8 cellular contexts compared by ENCODE assay signal in the genomic region with DNA sequence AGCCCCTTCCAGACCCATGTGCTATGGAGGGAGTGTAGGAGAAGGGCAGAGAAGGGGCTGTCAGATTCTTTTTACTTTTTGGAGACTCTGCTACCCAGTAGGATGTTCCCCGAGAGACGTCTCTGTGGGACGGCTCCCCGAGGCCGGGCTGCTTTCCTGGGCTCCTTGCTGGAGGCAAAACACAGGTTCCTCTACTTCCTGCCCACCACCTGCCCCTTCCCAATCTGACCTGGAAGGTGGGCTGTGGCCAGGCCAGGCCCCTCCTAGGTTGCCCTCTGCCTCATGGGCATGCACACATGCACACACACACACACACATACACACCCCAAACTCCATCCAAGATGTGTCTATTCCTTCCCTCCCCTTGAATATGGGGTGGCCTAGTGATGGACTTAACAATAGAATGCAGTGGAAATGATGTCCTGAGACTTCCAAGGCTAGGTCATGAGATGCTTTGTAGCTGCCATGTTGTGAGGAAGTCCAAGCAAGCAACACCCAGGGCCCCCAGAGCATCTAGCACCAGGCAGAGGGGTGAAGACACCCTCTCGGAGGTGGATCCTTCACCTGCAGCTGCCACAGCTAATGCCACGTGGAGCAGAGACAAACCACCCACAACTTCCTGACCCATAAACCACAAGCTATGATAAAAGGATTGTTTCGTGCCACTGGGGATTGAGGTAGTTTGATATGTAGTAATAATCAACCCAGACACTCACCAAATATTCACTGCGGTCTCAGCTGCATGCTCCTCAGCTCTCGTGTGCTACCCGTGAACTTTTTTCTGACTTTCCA. TPM values are rescaled to one million over a fixed set of nuclear protein-coding genes. Genes with fewer than 3 reads are reported as not detected.
DNase-seq lines count a peak whose midpoint lies in the region; ATAC-seq and TF ChIP-seq lines count a peak whose summit lies in the region.

No MANE protein-coding gene starts in this region.

- no peak overlapping the region for H3K27ac ChIP-seq in DND-41 (ENCODE audit: low read length)
- peak overlapping the region; percentile 99 for H3K27ac ChIP-seq in SU-DHL-6 (ENCODE audit: low read depth, low read length)

- H3K9me2 ChIP-seq in SU-DHL-6 (replicated peaks; ENCODE audit: insufficient read depth, low read length) = no peaks in the 10 kb centered on the region

- H3K4me1 ChIP-seq in DND-41 (ENCODE audit: insufficient read depth, low read length) = peaks cover 4% of the 10 kb centered on the region; the same call in 1 of the 2 replicates

- H3F3A ChIP-seq in SU-DHL-6 (ENCODE audit: insufficient read depth) = peaks cover 47% of the 10 kb centered on the region

- peaks cover 14% of the 10 kb centered on the region for H3K9me3 ChIP-seq in DND-41 (ENCODE audit: insufficient read depth, low read length, severe bottlenecking)
- peaks cover 8% of the 10 kb centered on the region; the same call in 1 of the 2 replicates for H3K9me3 ChIP-seq in SU-DHL-6 (ENCODE audit: insufficient read depth, low read length)

- TF ChIP-seq CTCF in DND-41 (IDR thresholded peaks at IDR 0.05; ENCODE audit: borderline replicate concordance, extremely low read depth, low read length, poor library complexity, severe bottlenecking) = no peak
- TF ChIP-seq CTCF in SU-DHL-6 (IDR thresholded peaks at IDR 0.05; ENCODE audit: insufficient read depth, low read length, poor library complexity, severe bottlenecking) = no peak

- DNase-seq in DND-41 (peak; percentile 68), amniotic epithelial cell (ENCODE audit: low read depth) (peak; percentile 18), AG08395 (ENCODE audit: low spot score) (no peak), retina (no peak), ureter (ENCODE audit: low spot score) (no peak)
- peak in 2 of 3 donors; percentile 61 to 77 for DNase-seq in stimulated activated CD4-positive, alpha-beta T cell treated with anti-CD3 and anti-CD28 coated beads, TNF-alpha, amount 100 ng/mL, for 48 hours (ENCODE audit: low read depth in 3 of 3)

- H3K9ac ChIP-seq in DND-41 (ENCODE audit: low read depth, low read length) = no peak overlapping the region
- H3K9ac ChIP-seq in SU-DHL-6 (ENCODE audit: low read length) = peak overlapping the region; percentile 66

- ATAC-seq in DND-41 (ENCODE audit: insufficient read depth, low read depth) (peak; percentile 93), HG02610 (IDR thresholded peaks at IDR 0.05; ENCODE audit: unreplicated experiment) (peak; percentile 39)

- H3K27me3 ChIP-seq in DND-41 (ENCODE audit: insufficient read depth, low read length, poor library complexity) (peaks cover 14% of the 10 kb centered on the region), SU-DHL-6 (ENCODE audit: low read length) (no peaks in the 10 kb centered on the region)

- H3K36me3 ChIP-seq in DND-41 (ENCODE audit: insufficient read depth, low read length) (no peaks in the 10 kb centered on the region), SU-DHL-6 (ENCODE audit: low read length) (peaks cover 2% of the 10 kb centered on the region; the same call in 1 of the 2 replicates)

- H3K4me3 ChIP-seq in DND-41 (ENCODE audit: low read depth in 1 of 2, low read length in 2 of 2) (no peak overlapping the region), SU-DHL-6 (ENCODE audit: insufficient read depth, low read length, poor library complexity, severe bottlenecking) (peak overlapping the region; percentile 2)

- no peak overlapping the region for H2AFZ ChIP-seq in DND-41 (ENCODE audit: low read depth, low read length)
- H2AFZ ChIP-seq in SU-DHL-6 (ENCODE audit: low read depth, low read length, severe bottlenecking) = no peak overlapping the region

- H4K20me1 ChIP-seq in DND-41 (ENCODE audit: insufficient read depth, low read length) = no peaks in the 10 kb centered on the region
- no peaks in the 10 kb centered on the region for H4K20me1 ChIP-seq in SU-DHL-6 (ENCODE audit: low read depth, low read length)

- H3K4me2 ChIP-seq in DND-41 (ENCODE audit: insufficient read depth, low read length) (no peak overlapping the region), SU-DHL-6 (ENCODE audit: low read depth, low read length, poor library complexity, severe bottlenecking) (peak overlapping the region; percentile 75)

- H3K79me2 ChIP-seq in DND-41 (ENCODE audit: insufficient read depth, low read length) (no peaks in the 10 kb centered on the region), SU-DHL-6 (ENCODE audit: insufficient read depth, low read length) (peaks cover 8% of the 10 kb centered on the region)

RNA-seq across cellular contexts. Expression of gene ASB2, which starts 1.6 kb away (rescaled TPM):
- 35.1 TPM for total RNA-seq in ureter

RNA-seq across cellular contexts. Expression of gene CCDC197, which starts 19.1 kb away (rescaled TPM):
- not detected for total RNA-seq in ureter

RNA-seq across cellular contexts. Expression of gene OTUB2, which starts 48.2 kb away (rescaled TPM):
- total RNA-seq in ureter = 1.6 TPM

RNA-seq across cellular contexts. Expression of gene FAM181A, which starts 50.8 kb away (rescaled TPM):
- not detected for total RNA-seq in ureter

Comparison
In these comparisons a context has a peak if more than half of its experiments do, and no peak if none do; other contexts are left out.
1. DNase-seq: peak in DND-41 (single experiment), amniotic epithelial cell (single experiment) and stimulated activated CD4-positive, alpha-beta T cell treated with anti-CD3 and anti-CD28 coated beads, TNF-alpha, amount 100 ng/mL, for 48 hours (2 of 3); none in AG08395 (single experiment), retina (single experiment) and ureter (single experiment).